1 cellular context compared by ENCODE assay signal in the genomic region with DNA sequence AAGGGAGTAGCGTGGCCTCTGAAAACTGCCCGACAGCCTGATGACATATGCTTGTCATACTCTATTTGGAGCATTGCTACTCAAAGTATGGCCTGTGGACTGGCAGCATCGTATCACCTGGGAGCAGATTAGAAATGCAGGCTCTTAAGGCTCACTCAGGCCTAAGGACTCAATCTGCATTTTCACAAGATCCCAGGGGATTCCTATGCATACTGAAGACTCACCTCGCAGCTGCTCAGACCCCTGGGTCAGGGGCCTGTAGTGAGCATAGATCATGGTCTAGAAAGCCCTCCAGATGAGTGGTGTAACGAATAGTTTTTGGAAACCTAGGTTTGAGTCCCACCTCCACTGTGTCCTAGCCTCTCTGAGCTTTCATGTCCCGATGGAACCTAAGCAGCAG.
TF ChIP-seq lines count a peak whose summit lies in the region.

No MANE protein-coding gene starts in this region.

TF ChIP-seq in H1, 55 proteins besides CTCF, POLR2A, EP300 and RAD21:
- TF ChIP-seq, protein P1, sequence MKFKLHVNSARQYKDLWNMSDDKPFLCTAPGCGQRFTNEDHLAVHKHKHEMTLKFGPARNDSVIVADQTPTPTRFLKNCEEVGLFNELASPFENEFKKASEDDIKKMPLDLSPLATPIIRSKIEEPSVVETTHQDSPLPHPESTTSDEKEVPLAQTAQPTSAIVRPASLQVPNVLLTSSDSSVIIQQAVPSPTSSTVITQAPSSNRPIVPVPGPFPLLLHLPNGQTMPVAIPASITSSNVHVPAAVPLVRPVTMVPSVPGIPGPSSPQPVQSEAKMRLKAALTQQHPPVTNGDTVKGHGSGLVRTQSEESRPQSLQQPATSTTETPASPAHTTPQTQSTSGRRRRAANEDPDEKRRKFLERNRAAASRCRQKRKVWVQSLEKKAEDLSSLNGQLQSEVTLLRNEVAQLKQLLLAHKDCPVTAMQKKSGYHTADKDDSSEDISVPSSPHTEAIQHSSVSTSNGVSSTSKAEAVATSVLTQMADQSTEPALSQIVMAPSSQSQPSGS (IDR thresholded peaks at IDR 0.05; ENCODE audit: low read length), result no peak
- no peak for TF ChIP-seq GTF2F1 (IDR thresholded peaks at IDR 0.05; ENCODE audit: borderline replicate concordance, low read depth, low read length)
- no peak for TF ChIP-seq POLR2AphosphoS5 (IDR thresholded peaks at IDR 0.05; ENCODE audit: low read depth, low read length)
- no peak for TF ChIP-seq CBX5 (IDR thresholded peaks at IDR 0.05; ENCODE audit: low read depth, low read length)
